12 cellular contexts compared by ENCODE assay signal in genomic region chr2:54630841-54631497, GRCh38.
DNase-seq lines count a peak whose midpoint lies in the region; ATAC-seq, FAIRE-seq and TF ChIP-seq lines count a peak whose summit lies in the region.
"Had no signal": no experiment of that assay in that cellular context is flagged by ENCODE, and none has a peak within 500 bp of the region (broad histone marks: within the 10 kb centered on the region; RNA-seq: fewer than 3 reads in every experiment).

No MANE protein-coding gene starts in this region.

- WGBS in stomach, 5 donors: 76 to 82% (median 78%) methylated on average over 30 of the region's 30 CpGs

- DNase-seq in Panc1 (ENCODE audit: low read depth, low spot score) (no peak), brain microvascular endothelial cell (no peak), lower lobe of right lung (no peak), stomach (no peak), glomerular visceral epithelial cell (ENCODE audit: extremely low spot score) (no peak), H54 (ENCODE audit: insufficient read length, low spot score) (no peak), HuH-7.5 (ENCODE audit: low spot score) (no peak)
- DNase-seq: activated CD8-positive, alpha-beta memory T cell treated with anti-CD3 and anti-CD28 coated beads, Interleukin-2, amount 50 U/mL, for 4 hours; hypothalamus; mesendoderm; MV-4-11 had no signal

- TF ChIP-seq EP300 in stomach (IDR thresholded peaks at IDR 0.05): no peak

- no peak for ATAC-seq in Panc1
- no peak for ATAC-seq in lower lobe of right lung

- in situ Hi-C loops in Panc1 (cut with HindIII; ENCODE audit: low pct_unique_long_range_greater_than_20kb, low sequenced_read_pairs): no loop called here
- in situ Hi-C loops in brain microvascular endothelial cell (cut with HindIII; ENCODE audit: low pct_ligation_motif_present, low sequenced_read_pairs): no loop called here

- TF ChIP-seq POLR2A in stomach (IDR thresholded peaks at IDR 0.05): no peak
- TF ChIP-seq POLR2A in H54 (IDR thresholded peaks at IDR 0.05; ENCODE audit: low read depth, low read length): no peak

- TSS peak; percentile 82 for BruUV-seq in Panc1 (replicated peaks; lab: Mats Ljungman, UMichigan)

- CTCF ChIA-PET in Panc1 (lab: Charles Lee): no interaction called here

- H3K36me3 ChIP-seq in Panc1 (ENCODE audit: control insufficient read depth, insufficient read depth, low read length): peaks cover 25% of the 10 kb centered on the region
- H3K36me3 ChIP-seq in brain microvascular endothelial cell (replicated peaks): peaks cover 78% of the 10 kb centered on the region
- H3K36me3 ChIP-seq in lower lobe of right lung: peaks cover 97% of the 10 kb centered on the region
- H3K36me3 ChIP-seq in stomach: peaks cover 67 to 97% (median 91%) of the 10 kb centered on the region in 4 donors

- H3K4me3 ChIP-seq in Panc1 (ENCODE audit: low read depth in 2 of 2, low read length in 2 of 2) (no peak overlapping the region), brain microvascular endothelial cell (ENCODE audit: low read depth, low read length) (no peak overlapping the region), lower lobe of right lung (no peak overlapping the region), stomach (no peak overlapping the region)
- H3K4me3 ChIP-seq: thoracic aorta had no signal

- intact Hi-C loops in Panc1 (cut with micrococcal nuclease; ENCODE audit: unreplicated experiment) (no loop called here), lower lobe of right lung (cut with DNase I) (no loop called here), stomach (cut with DNase I; ENCODE audit: low total_unique reads) (no loop called here)

- H3K9me3 ChIP-seq in Panc1 (ENCODE audit: control insufficient read depth, insufficient read depth, low read depth, low read length): no peaks in the 10 kb centered on the region
- H3K9me3 ChIP-seq in lower lobe of right lung: no peaks in the 10 kb centered on the region
- H3K9me3 ChIP-seq in stomach: no peaks in the 10 kb centered on the region
- H3K9me3 ChIP-seq: thoracic aorta had no signal

- H3K4me1 ChIP-seq in Panc1 (ENCODE audit: control insufficient read depth, insufficient read depth, low read length) (peaks cover 6% of the 10 kb centered on the region; the same call in 1 of the 2 replicates), lower lobe of right lung (peaks cover 55% of the 10 kb centered on the region), stomach (peaks cover 27 to 66% (median 53%) of the 10 kb centered on the region in 4 donors)

- POLR2A ChIA-PET in Panc1 (lab: Charles Lee): no interaction called here

- no peaks in the 10 kb centered on the region for H3K27me3 ChIP-seq in Panc1 (ENCODE audit: control insufficient read depth, insufficient read depth, low read length)
- H3K27me3 ChIP-seq in brain microvascular endothelial cell (replicated peaks): no peaks in the 10 kb centered on the region
- H3K27me3 ChIP-seq in lower lobe of right lung (ENCODE audit: low read depth): no peaks in the 10 kb centered on the region
- no peaks in the 10 kb centered on the region for H3K27me3 ChIP-seq in stomach

- no peak overlapping the region for H3K27ac ChIP-seq in Panc1 (ENCODE audit: low read length)
- H3K27ac ChIP-seq in brain microvascular endothelial cell: peak overlapping the region; percentile 99
- peak overlapping the region; percentile 32 for H3K27ac ChIP-seq in lower lobe of right lung
- H3K27ac ChIP-seq in stomach: peak overlapping the region; percentile 10 to 52 (median 42)

- FAIRE-seq in H54 (lab: Jason Lieb, UNC): no peak

- TF ChIP-seq CTCF in Panc1 (IDR thresholded peaks at IDR 0.05) (no peak), brain microvascular endothelial cell (IDR thresholded peaks at IDR 0.05; ENCODE audit: low read depth, low read length, missing control alignments) (no peak), lower lobe of right lung (IDR thresholded peaks at IDR 0.05) (no peak), stomach (IDR thresholded peaks at IDR 0.05) (no peak)
